ENCODE assay signal across 19 cellular contexts in the genomic region with DNA sequence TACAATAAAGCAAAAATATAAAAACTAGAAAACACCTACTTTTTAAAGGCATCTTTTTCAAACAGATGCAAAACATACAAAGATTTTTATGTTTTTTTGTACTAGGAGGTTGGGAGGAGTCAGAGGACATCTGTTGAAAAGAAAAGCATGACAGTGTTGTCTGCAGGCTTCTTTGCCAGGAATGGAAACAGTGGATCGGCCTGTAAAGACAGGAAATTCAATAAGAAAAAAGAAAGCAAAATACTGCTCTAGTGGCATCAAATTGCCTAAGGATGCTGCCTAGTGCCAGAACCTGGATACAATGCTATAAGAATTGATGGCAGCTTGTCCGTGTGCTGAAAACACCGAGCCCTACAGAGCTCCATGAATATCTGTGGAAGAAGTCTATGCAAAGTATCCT.
DNase-seq lines count a peak whose midpoint lies in the region; ATAC-seq and TF ChIP-seq lines count a peak whose summit lies in the region.
"Had no signal": no experiment of that assay in that cellular context is flagged by ENCODE, and none has a peak within 500 bp of the region (broad histone marks: within the 10 kb centered on the region; RNA-seq: fewer than 3 reads in every experiment).

No MANE protein-coding gene starts in this region.

- no peak for TF ChIP-seq CTCF in glutamatergic neuron (IDR thresholded peaks at IDR 0.05; ENCODE audit: partially characterized antibody, unreplicated experiment)

- H3K27me3 ChIP-seq in skeletal muscle satellite cell (ENCODE audit: control insufficient read depth, insufficient read depth, low read length) = no peaks in the 10 kb centered on the region
- H3K27me3 ChIP-seq: MG63, upper lobe of right lung had no signal

- DNase-seq in GM03348 (ENCODE audit: low spot score) = peak; percentile 27
- DNase-seq in cerebellar cortex (ENCODE audit: low spot score) = peak; percentile 11
- DNase-seq in glutamatergic neuron = no peak
- DNase-seq in T-helper 2 cell = no peak
- DNase-seq in glomerular visceral epithelial cell (ENCODE audit: extremely low spot score) = no peak
- no peak for DNase-seq in stimulated activated naive CD8-positive, alpha-beta T cell treated with anti-CD3 and anti-CD28 coated beads, Interleukin-15, amount 100 ng/mL, for 72 hours
- no peak for DNase-seq in stimulated activated CD4-positive, alpha-beta T cell treated with anti-CD3 and anti-CD28 coated beads, Interleukin-2, amount 100 ng/mL, for 24 hours
- DNase-seq: activated naive CD4-positive, alpha-beta T cell treated with anti-CD3 and anti-CD28 coated beads for 36 hours; AML-193; GOT3; mesendoderm; MG63; NCI-H2081; NCI-H510A treated with DMSO at 0.1 percent for 48 hours; retina; stimulated activated naive CD4-positive, alpha-beta T cell; upper lobe of right lung had no signal

- H3K36me3 Mint-ChIP-seq in glutamatergic neuron (ENCODE audit: unreplicated experiment) = no peaks in the 10 kb centered on the region

- H3K4me3 Mint-ChIP-seq in glutamatergic neuron (ENCODE audit: unreplicated experiment) = no peak overlapping the region
- H3K4me3 Mint-ChIP-seq in stimulated activated naive CD8-positive, alpha-beta T cell treated with anti-CD3 and anti-CD28 coated beads, Interleukin-15, amount 100 ng/mL, for 72 hours = no peak overlapping the region
- H3K4me3 Mint-ChIP-seq: activated naive CD4-positive, alpha-beta T cell treated with anti-CD3 and anti-CD28 coated beads for 36 hours; neural crest cell had no signal

- H3K27me3 Mint-ChIP-seq in glutamatergic neuron (ENCODE audit: unreplicated experiment) = no peaks in the 10 kb centered on the region
- H3K27me3 Mint-ChIP-seq in stimulated activated naive CD8-positive, alpha-beta T cell treated with anti-CD3 and anti-CD28 coated beads, Interleukin-15, amount 100 ng/mL, for 72 hours = no peaks in the 10 kb centered on the region

- H3K4me3 ChIP-seq in skeletal muscle satellite cell (ENCODE audit: low read length) = no peak overlapping the region
- H3K4me3 ChIP-seq: MG63, upper lobe of right lung had no signal

- peak overlapping the region; percentile 43 for H3K27ac Mint-ChIP-seq in glutamatergic neuron (ENCODE audit: unreplicated experiment)
- no peak overlapping the region for H3K27ac Mint-ChIP-seq in stimulated activated naive CD8-positive, alpha-beta T cell treated with anti-CD3 and anti-CD28 coated beads, Interleukin-15, amount 100 ng/mL, for 72 hours
- H3K27ac Mint-ChIP-seq: activated naive CD4-positive, alpha-beta T cell treated with anti-CD3 and anti-CD28 coated beads for 36 hours had no signal

- ATAC-seq in stimulated activated naive CD8-positive, alpha-beta T cell treated with anti-CD3 and anti-CD28 coated beads, Interleukin-15, amount 100 ng/mL, for 72 hours = no peak
- ATAC-seq: upper lobe of right lung had no signal

- no peaks in the 10 kb centered on the region for H3K36me3 ChIP-seq in skeletal muscle satellite cell (ENCODE audit: insufficient read depth, low read length)
- H3K36me3 ChIP-seq: MG63, upper lobe of right lung had no signal

- H3K4me2 ChIP-seq in skeletal muscle satellite cell (ENCODE audit: low read length) = peak overlapping the region; percentile 39

- H3K4me1 Mint-ChIP-seq in glutamatergic neuron (ENCODE audit: low read depth, unreplicated experiment) = peaks cover 2% of the 10 kb centered on the region
- H3K4me1 Mint-ChIP-seq in stimulated activated naive CD8-positive, alpha-beta T cell treated with anti-CD3 and anti-CD28 coated beads, Interleukin-15, amount 100 ng/mL, for 72 hours = no peaks in the 10 kb centered on the region

- H3K4me1 ChIP-seq in skeletal muscle satellite cell (ENCODE audit: control insufficient read depth, insufficient read depth, low read length) = no peaks in the 10 kb centered on the region
- H3K4me1 ChIP-seq: upper lobe of right lung had no signal

- no peaks in the 10 kb centered on the region for H3K9me3 ChIP-seq in skeletal muscle satellite cell (replicated peaks; ENCODE audit: low read length)
- H3K9me3 ChIP-seq: MG63, upper lobe of right lung had no signal

- H3K9ac ChIP-seq in skeletal muscle satellite cell (ENCODE audit: low read depth, low read length) = no peak overlapping the region

- no peaks in the 10 kb centered on the region for H3K9me3 Mint-ChIP-seq in glutamatergic neuron (ENCODE audit: unreplicated experiment)
- no peaks in the 10 kb centered on the region for H3K9me3 Mint-ChIP-seq in stimulated activated naive CD8-positive, alpha-beta T cell treated with anti-CD3 and anti-CD28 coated beads, Interleukin-15, amount 100 ng/mL, for 72 hours
- H3K9me3 Mint-ChIP-seq: activated naive CD4-positive, alpha-beta T cell treated with anti-CD3 and anti-CD28 coated beads for 36 hours; neural crest cell had no signal

Comparison
In these comparisons a context has a peak if more than half of its experiments do, and no peak if none do; other contexts are left out.
1. DNase-seq: peak in GM03348 (single experiment) and cerebellar cortex (single experiment); none in glutamatergic neuron (single experiment), T-helper 2 cell (0 of 5), glomerular visceral epithelial cell (single experiment), stimulated activated naive CD8-positive, alpha-beta T cell treated with anti-CD3 and anti-CD28 coated beads, Interleukin-15, amount 100 ng/mL, for 72 hours (0 of 2) and stimulated activated CD4-positive, alpha-beta T cell treated with anti-CD3 and anti-CD28 coated beads, Interleukin-2, amount 100 ng/mL, for 24 hours (0 of 2).